ENCODE assay signal across 8 cellular contexts in genomic region chr1:154222518-154222917, GRCh38. TPM values are rescaled to one million over a fixed set of nuclear protein-coding genes. Genes with fewer than 3 reads are reported as not detected.
DNase-seq lines count a peak whose midpoint lies in the region; ATAC-seq and TF ChIP-seq lines count a peak whose summit lies in the region.
"Had no signal": no experiment of that assay in that cellular context is flagged by ENCODE, and none has a peak within 500 bp of the region (broad histone marks: within the 10 kb centered on the region; RNA-seq: fewer than 3 reads in every experiment).

No MANE protein-coding gene starts in this region.

- H2AFZ ChIP-seq in GM23338 = no peak overlapping the region
- H2AFZ ChIP-seq in fibroblast of lung (ENCODE audit: low read length) = no peak overlapping the region

- peaks cover 4% of the 10 kb centered on the region; the same call in 2 of the 3 replicates for H3K9me3 Mint-ChIP-seq in GM23338

- H3K9me3 ChIP-seq in SJSA1 (replicated peaks) (no peaks in the 10 kb centered on the region), fibroblast of lung (ENCODE audit: control insufficient read depth, insufficient read depth, low read depth, low read length) (no peaks in the 10 kb centered on the region), skeletal muscle satellite cell (replicated peaks; ENCODE audit: low read length) (no peaks in the 10 kb centered on the region)

- peak overlapping the region; percentile 76 for H3K27ac Mint-ChIP-seq in GM23338

- H3K4me3 ChIP-seq in GM23338 (peak overlapping the region; percentile 75), SJSA1 (peak overlapping the region; percentile 70), fibroblast of lung (replicated peaks in 1 of 4; ENCODE audit: control extremely low read depth in 1 of 4, insufficient read depth in 1 of 4, low read depth in 3 of 4, low read length in 4 of 4) (peak overlapping the region; percentile 68 to 91 (median 79)), skeletal muscle satellite cell (ENCODE audit: low read length) (peak overlapping the region; percentile 88)

- peaks cover 41% of the 10 kb centered on the region for H3K4me1 ChIP-seq in GM23338 (ENCODE audit: insufficient read depth)
- peaks cover 22% of the 10 kb centered on the region for H3K4me1 ChIP-seq in SJSA1 (replicated peaks)
- H3K4me1 ChIP-seq in fibroblast of lung (ENCODE audit: control insufficient read depth, extremely low read depth, insufficient read depth, low read length) = peaks cover 7% of the 10 kb centered on the region
- H3K4me1 ChIP-seq in skeletal muscle satellite cell (ENCODE audit: control insufficient read depth, insufficient read depth, low read length) = peaks cover 35% of the 10 kb centered on the region

- H3K4me2 ChIP-seq in GM23338 (peak overlapping the region; percentile 94), fibroblast of lung (ENCODE audit: extremely low read depth, insufficient read depth, low read length) (peak overlapping the region; percentile 84), skeletal muscle satellite cell (ENCODE audit: low read length) (peak overlapping the region; percentile 90)

- TF ChIP-seq CTCF in GM23338 (conservative IDR thresholded peaks at IDR 0.05; ENCODE audit: low read depth in 2 of 2) = no peak
- TF ChIP-seq CTCF in fibroblast of lung (conservative IDR thresholded peaks at IDR 0.05 in 1 of 2, IDR thresholded peaks at IDR 0.05 in 1 of 2; ENCODE audit: low read depth in 1 of 2, low read length in 2 of 2) = no peak

- H3K36me3 Mint-ChIP-seq in GM23338 (ENCODE audit: low read depth) = peaks cover 74% of the 10 kb centered on the region

- H3F3A ChIP-seq in GM23338 (replicated peaks; ENCODE audit: low read depth) = peaks cover 9% of the 10 kb centered on the region; the same call in 1 of the 2 replicates

- H3K79me2 ChIP-seq in GM23338 (replicated peaks; ENCODE audit: insufficient read depth) (peaks cover 91% of the 10 kb centered on the region), fibroblast of lung (ENCODE audit: control insufficient read depth, insufficient read depth, low read length) (peaks cover 90% of the 10 kb centered on the region)

- H3K9me2 ChIP-seq in GM23338 (ENCODE audit: insufficient read depth) = no peaks in the 10 kb centered on the region

- peaks cover 22% of the 10 kb centered on the region for H4K20me1 ChIP-seq in GM23338 (replicated peaks; ENCODE audit: insufficient read depth)
- peaks cover 3% of the 10 kb centered on the region for H4K20me1 ChIP-seq in fibroblast of lung (ENCODE audit: control insufficient read depth, extremely low read depth, insufficient read depth, low read length)

- H3K36me3 ChIP-seq in GM23338 (ENCODE audit: insufficient read depth) (peaks cover 29% of the 10 kb centered on the region), SJSA1 (peaks cover 65% of the 10 kb centered on the region), fibroblast of lung (ENCODE audit: control insufficient read depth, insufficient read depth, low read length) (peaks cover 4% of the 10 kb centered on the region), skeletal muscle satellite cell (ENCODE audit: insufficient read depth, low read length) (peaks cover 47% of the 10 kb centered on the region)

- H3K9ac ChIP-seq in fibroblast of lung (ENCODE audit: insufficient read depth, low read length) = no peak overlapping the region
- peak overlapping the region; percentile 95 for H3K9ac ChIP-seq in skeletal muscle satellite cell (ENCODE audit: low read depth, low read length)

- H3K27me3 Mint-ChIP-seq in GM23338 (ENCODE audit: insufficient read depth, low read depth, poor library complexity) = peaks cover 16% of the 10 kb centered on the region

- H3K27me3 ChIP-seq in GM23338 (ENCODE audit: insufficient read depth) = no peaks in the 10 kb centered on the region
- no peaks in the 10 kb centered on the region for H3K27me3 ChIP-seq in SJSA1 (replicated peaks)
- H3K27me3 ChIP-seq in fibroblast of lung (ENCODE audit: control insufficient read depth, insufficient read depth, low read length) = no peaks in the 10 kb centered on the region
- no peaks in the 10 kb centered on the region for H3K27me3 ChIP-seq in skeletal muscle satellite cell (ENCODE audit: control insufficient read depth, insufficient read depth, low read length)

- peak overlapping the region; percentile 90 for H3K27ac ChIP-seq in GM23338 (ENCODE audit: low read depth)
- H3K27ac ChIP-seq in SJSA1 = peak overlapping the region; percentile 87; the same call in 1 of the 2 replicates
- H3K27ac ChIP-seq in fibroblast of lung (ENCODE audit: insufficient read depth, low read length) = peak overlapping the region; percentile 93

- no peak for ATAC-seq in GM23338
- no peak for ATAC-seq in GM21360 (IDR thresholded peaks at IDR 0.05; ENCODE audit: unreplicated experiment)

- DNase-seq in GM23338 (ENCODE audit: low spot score) = no peak
- DNase-seq in SJSA1 (ENCODE audit: low read depth in 1 of 2, low spot score in 2 of 2) = no peak
- no peak for DNase-seq in fibroblast of lung (ENCODE audit: low read depth in 2 of 2)
- no peak for DNase-seq in NCI-H1105 treated with DMSO at 0.1 percent for 48 hours (lab: John Stamatoyannopoulos, UW)
- no peak for DNase-seq in DMS153 (lab: John Stamatoyannopoulos, UW)
- DNase-seq: stimulated activated CD8-positive, alpha-beta memory T cell treated with anti-CD3 and anti-CD28 coated beads, Interleukin-4, amount 100 ng/mL, for 48 hours had no signal

- peak overlapping the region; percentile 99 for H3K4me3 Mint-ChIP-seq in GM23338

- H3K4me1 Mint-ChIP-seq in GM23338 = peaks cover 30% of the 10 kb centered on the region

TF ChIP-seq in GM23338, 12 proteins besides CTCF, POLR2A, EP300 and RAD21 (continues in another document):
- TF ChIP-seq POLR2AphosphoS5 (IDR thresholded peaks at IDR 0.05; ENCODE audit: low read depth) = no peak
- TF ChIP-seq ZNF331 (CRISPR knock-in tag; IDR thresholded peaks at IDR 0.05; ENCODE audit: low read depth) = no peak
- TF ChIP-seq ZNF114 (CRISPR knock-in tag; IDR thresholded peaks at IDR 0.05) = no peak
- TF ChIP-seq, protein P1, sequence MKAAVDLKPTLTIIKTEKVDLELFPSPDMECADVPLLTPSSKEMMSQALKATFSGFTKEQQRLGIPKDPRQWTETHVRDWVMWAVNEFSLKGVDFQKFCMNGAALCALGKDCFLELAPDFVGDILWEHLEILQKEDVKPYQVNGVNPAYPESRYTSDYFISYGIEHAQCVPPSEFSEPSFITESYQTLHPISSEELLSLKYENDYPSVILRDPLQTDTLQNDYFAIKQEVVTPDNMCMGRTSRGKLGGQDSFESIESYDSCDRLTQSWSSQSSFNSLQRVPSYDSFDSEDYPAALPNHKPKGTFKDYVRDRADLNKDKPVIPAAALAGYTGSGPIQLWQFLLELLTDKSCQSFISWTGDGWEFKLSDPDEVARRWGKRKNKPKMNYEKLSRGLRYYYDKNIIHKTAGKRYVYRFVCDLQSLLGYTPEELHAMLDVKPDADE (IDR thresholded peaks at IDR 0.05) = no peak

RNA-seq across cellular contexts. Expression of gene UBAP2L, which starts 1.8 kb away (rescaled TPM):
- 157 and 164 TPM in 2 replicates for total RNA-seq in GM23338 (2014; rRNA removed; shearing (Covaris generic))
- polyA plus RNA-seq in GM23338 (2016; fragmentation: Nextera tagmentation; extraction: Ambion mirVana) = 94.9 and 98.5 TPM in 2 replicates
- 83.4 and 92.1 TPM in 2 replicates for total RNA-seq in SJSA1 (2014; rRNA removed; shearing (Covaris generic))
- total RNA-seq in fibroblast of lung = 37.5 and 51.9 TPM in 2 replicates
- polyA plus RNA-seq in fibroblast of lung = 180 and 235 TPM in 2 replicates
- polyA plus RNA-seq in fibroblast of lung (2012) = 173 and 176 TPM in 2 replicates
- polyA minus RNA-seq in fibroblast of lung (ENCODE audit: low replicate concordance) = 274 and 314 TPM in 2 replicates
- 74.3 and 85.4 TPM in 2 replicates for total RNA-seq in skeletal muscle satellite cell (2012; rRNA removed)

RNA-seq across cellular contexts. Expression of gene CFAP141, which starts 16.4 kb away (rescaled TPM):
- not detected in 2 replicates for total RNA-seq in GM23338 (2014; rRNA removed; shearing (Covaris generic))
- not detected in 2 replicates for polyA plus RNA-seq in GM23338 (2016; fragmentation: Nextera tagmentation; extraction: Ambion mirVana)
- total RNA-seq in SJSA1 (2014; rRNA removed; shearing (Covaris generic)) = not detected in 2 replicates
- not detected in 2 replicates for total RNA-seq in fibroblast of lung
- polyA plus RNA-seq in fibroblast of lung = not detected in 2 replicates
- polyA plus RNA-seq in fibroblast of lung (2012) = not detected in 2 replicates
- not detected in 2 replicates for polyA minus RNA-seq in fibroblast of lung (ENCODE audit: low replicate concordance)
- not detected in 2 replicates for total RNA-seq in skeletal muscle satellite cell (2012; rRNA removed)

RNA-seq across cellular contexts. Expression of gene TPM3, which starts 30.6 kb away (rescaled TPM):
- 685 and 747 TPM in 2 replicates for total RNA-seq in GM23338 (2014; rRNA removed; shearing (Covaris generic))
- polyA plus RNA-seq in GM23338 (2016; fragmentation: Nextera tagmentation; extraction: Ambion mirVana) = 502 and 544 TPM in 2 replicates
- total RNA-seq in SJSA1 (2014; rRNA removed; shearing (Covaris generic)) = 847 and 1,117 TPM in 2 replicates
- total RNA-seq in fibroblast of lung = 135 and 215 TPM in 2 replicates
- 842 and 1,032 TPM in 2 replicates for polyA plus RNA-seq in fibroblast of lung
- polyA plus RNA-seq in fibroblast of lung (2012) = 607 and 696 TPM in 2 replicates
- polyA minus RNA-seq in fibroblast of lung (ENCODE audit: low replicate concordance) = 80.9 and 162 TPM in 2 replicates
- total RNA-seq in skeletal muscle satellite cell (2012; rRNA removed) = 606 and 719 TPM in 2 replicates

RNA-seq across cellular contexts. Expression of gene HAX1, which starts 49.9 kb away (rescaled TPM):
- 72.0 and 73.2 TPM in 2 replicates for total RNA-seq in GM23338 (2014; rRNA removed; shearing (Covaris generic))
- 92.0 and 92.5 TPM in 2 replicates for polyA plus RNA-seq in GM23338 (2016; fragmentation: Nextera tagmentation; extraction: Ambion mirVana)
- total RNA-seq in SJSA1 (2014; rRNA removed; shearing (Covaris generic)) = 175 and 184 TPM in 2 replicates
- total RNA-seq in fibroblast of lung = 127 and 152 TPM in 2 replicates
- 89.9 and 97.9 TPM in 2 replicates for polyA plus RNA-seq in fibroblast of lung
- 98.9 and 106 TPM in 2 replicates for polyA plus RNA-seq in fibroblast of lung (2012)
- 141 and 152 TPM in 2 replicates for polyA minus RNA-seq in fibroblast of lung (ENCODE audit: low replicate concordance)
- 132 and 142 TPM in 2 replicates for total RNA-seq in skeletal muscle satellite cell (2012; rRNA removed)
